Comparison of ENCODE assay signal across 19 cellular contexts in genomic region chr6:16973545-16974386, GRCh38.
A peak's percentile ranks its signal among the peaks of the same experiment; 100 is the strongest.
DNase-seq lines count a peak whose midpoint lies in the region; ATAC-seq and TF ChIP-seq lines count a peak whose summit lies in the region.
"Had no signal": no experiment of that assay in that cellular context is flagged by ENCODE, and none has a peak within 500 bp of the region (broad histone marks: within the 10 kb centered on the region; RNA-seq: fewer than 3 reads in every experiment).

No MANE protein-coding gene starts in this region.

- 0 out of 2 replicates have a peak, but pooled peaks cover 7% of the 10 kb centered on the region for H3F3A ChIP-seq in GM23248 (ENCODE audit: insufficient read depth)

- no peak for TF ChIP-seq CTCF in omental fat pad (IDR thresholded peaks at IDR 0.05)
- no peak for TF ChIP-seq CTCF in natural killer cell (IDR thresholded peaks at IDR 0.05)

- WGBS in GM23248 (ENCODE audit: low coverage in 1 of 2, low lambda C conversion rate in 2 of 2, missing lambda C conversion rate in 2 of 2), 2 experiments = 89% methylated on average over 12 of the region's 12 CpGs

- ATAC-seq in omental fat pad (ENCODE audit: low FRiP score) (peak; percentile 48), natural killer cell (no peak), HG03039 (IDR thresholded peaks at IDR 0.05; ENCODE audit: unreplicated experiment) (no peak)

- H4K20me1 ChIP-seq in GM23248 (ENCODE audit: insufficient read depth) = no peaks in the 10 kb centered on the region

- H3K36me3 ChIP-seq in GM23248 (ENCODE audit: low read depth) = no peaks in the 10 kb centered on the region

- H3K4me1 ChIP-seq in GM23248 (ENCODE audit: insufficient read depth) = peaks cover 22% of the 10 kb centered on the region

- H3K4me1 Mint-ChIP-seq in natural killer cell = peaks cover 0 to under 1% of the 10 kb centered on the region in 2 donors
- H3K4me1 Mint-ChIP-seq: B cell, H9 had no signal

- in situ Hi-C loops in GM23248 (cut with MboI) = loop anchor here (25.0 kb wide), 1 partner anchor 636 kb away; no protein-coding TSS in a partner anchor

- no peak overlapping the region for H3K27ac Mint-ChIP-seq in natural killer cell
- H3K27ac Mint-ChIP-seq: B cell; CD4-positive, alpha-beta memory T cell; H9 had no signal

- DNase-seq in NCI-H82 (lab: John Stamatoyannopoulos, UW) (peak; percentile 37), NCI-H82 treated with DMSO at 0.1 percent for 48 hours (lab: John Stamatoyannopoulos, UW; ENCODE audit: unreplicated experiment) (no peak), GM23248 (no peak), SK-N-DZ (ENCODE audit: low spot score) (peak; percentile 79), omental fat pad (ENCODE audit: low spot score) (no peak), natural killer cell (no peak), foreskin melanocyte (no peak)
- DNase-seq: 8988T; Calu3; CD4-positive, alpha-beta memory T cell; GF-D8; H9; NCI-H1105; NCI-H2081 treated with DMSO at 0.1 percent for 48 hours; NCI-H774; Right ventricle myocardium superior had no signal

- H3K4me3 Mint-ChIP-seq in natural killer cell = no peak overlapping the region
- H3K4me3 Mint-ChIP-seq: B cell; CD4-positive, alpha-beta memory T cell; H9 had no signal

- no peaks in the 10 kb centered on the region for H3K27me3 ChIP-seq in GM23248 (replicated peaks; ENCODE audit: insufficient read depth)

- no peaks in the 10 kb centered on the region for H3K9me2 ChIP-seq in GM23248 (ENCODE audit: insufficient read depth)

- H3K36me3 Mint-ChIP-seq in natural killer cell = no peaks in the 10 kb centered on the region
- H3K36me3 Mint-ChIP-seq: CD4-positive, alpha-beta memory T cell had no signal

- H3K9me3 ChIP-seq in GM23248 (ENCODE audit: low read depth) = no peaks in the 10 kb centered on the region

- no peak overlapping the region for H3K9ac ChIP-seq in GM23248

- H3K4me2 ChIP-seq in GM23248 (ENCODE audit: unreplicated experiment) = no peak overlapping the region

- H3K27ac ChIP-seq in GM23248 = no peak overlapping the region

- intact Hi-C loops in natural killer cell (cut with micrococcal nuclease) = no loop called here

- peaks cover 38 to 49% of the 10 kb centered on the region in 2 donors for H3K27me3 Mint-ChIP-seq in natural killer cell (ENCODE audit: low read depth in 2 of 2)

- H3K9me3 Mint-ChIP-seq in natural killer cell = no peaks in the 10 kb centered on the region
- H3K9me3 Mint-ChIP-seq: H9 had no signal

- no peak overlapping the region for H3K4me3 ChIP-seq in GM23248
- H3K4me3 ChIP-seq: SK-N-MC had no signal

- H3K79me2 ChIP-seq in GM23248 (ENCODE audit: insufficient read depth) = no peaks in the 10 kb centered on the region

- peak overlapping the region; percentile 7; the same call in 1 of the 2 replicates for H2AFZ ChIP-seq in GM23248

Comparison
In these comparisons a context has a peak if more than half of its experiments do, and no peak if none do; other contexts are left out.
1. DNase-seq: peak in NCI-H82 (single experiment) and SK-N-DZ (single experiment); none in NCI-H82 treated with DMSO at 0.1 percent for 48 hours (single experiment), GM23248 (single experiment), omental fat pad (single experiment), natural killer cell (single experiment) and foreskin melanocyte (single experiment).